ENCODE assay signal across 1 cellular context in the genomic region with DNA sequence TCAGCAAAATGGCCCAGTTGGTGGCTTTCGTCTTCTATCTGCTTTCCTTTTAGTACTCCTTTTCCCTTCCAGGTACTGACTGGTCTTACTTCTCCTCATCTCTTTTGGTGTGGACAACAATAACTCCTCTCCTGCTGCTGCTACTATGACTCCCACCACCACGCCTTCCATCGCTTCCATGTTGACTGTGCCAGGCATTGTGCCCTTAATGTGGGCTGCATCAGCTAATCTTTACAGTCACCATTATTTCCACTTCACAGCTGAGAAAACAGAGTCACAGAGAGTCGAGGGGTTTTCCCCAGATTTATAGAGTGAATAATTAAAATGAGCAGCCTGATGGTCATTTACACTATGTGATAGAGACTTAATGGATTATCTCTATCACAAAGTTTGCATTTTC.
TF ChIP-seq lines count a peak whose summit lies in the region.

No MANE protein-coding gene starts in this region.

TF ChIP-seq in HCT116, 20 proteins besides CTCF, POLR2A, EP300 and RAD21 (continued from another document):
- no peak for TF ChIP-seq ZFX (IDR thresholded peaks at IDR 0.05)
- no peak for TF ChIP-seq CBX3 (IDR thresholded peaks at IDR 0.05; ENCODE audit: low read depth)
- TF ChIP-seq, protein P1, sequence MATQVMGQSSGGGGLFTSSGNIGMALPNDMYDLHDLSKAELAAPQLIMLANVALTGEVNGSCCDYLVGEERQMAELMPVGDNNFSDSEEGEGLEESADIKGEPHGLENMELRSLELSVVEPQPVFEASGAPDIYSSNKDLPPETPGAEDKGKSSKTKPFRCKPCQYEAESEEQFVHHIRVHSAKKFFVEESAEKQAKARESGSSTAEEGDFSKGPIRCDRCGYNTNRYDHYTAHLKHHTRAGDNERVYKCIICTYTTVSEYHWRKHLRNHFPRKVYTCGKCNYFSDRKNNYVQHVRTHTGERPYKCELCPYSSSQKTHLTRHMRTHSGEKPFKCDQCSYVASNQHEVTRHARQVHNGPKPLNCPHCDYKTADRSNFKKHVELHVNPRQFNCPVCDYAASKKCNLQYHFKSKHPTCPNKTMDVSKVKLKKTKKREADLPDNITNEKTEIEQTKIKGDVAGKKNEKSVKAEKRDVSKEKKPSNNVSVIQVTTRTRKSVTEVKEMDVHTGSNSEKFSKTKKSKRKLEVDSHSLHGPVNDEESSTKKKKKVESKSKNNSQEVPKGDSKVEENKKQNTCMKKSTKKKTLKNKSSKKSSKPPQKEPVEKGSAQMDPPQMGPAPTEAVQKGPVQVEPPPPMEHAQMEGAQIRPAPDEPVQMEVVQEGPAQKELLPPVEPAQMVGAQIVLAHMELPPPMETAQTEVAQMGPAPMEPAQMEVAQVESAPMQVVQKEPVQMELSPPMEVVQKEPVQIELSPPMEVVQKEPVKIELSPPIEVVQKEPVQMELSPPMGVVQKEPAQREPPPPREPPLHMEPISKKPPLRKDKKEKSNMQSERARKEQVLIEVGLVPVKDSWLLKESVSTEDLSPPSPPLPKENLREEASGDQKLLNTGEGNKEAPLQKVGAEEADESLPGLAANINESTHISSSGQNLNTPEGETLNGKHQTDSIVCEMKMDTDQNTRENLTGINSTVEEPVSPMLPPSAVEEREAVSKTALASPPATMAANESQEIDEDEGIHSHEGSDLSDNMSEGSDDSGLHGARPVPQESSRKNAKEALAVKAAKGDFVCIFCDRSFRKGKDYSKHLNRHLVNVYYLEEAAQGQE (IDR thresholded peaks at IDR 0.05; ENCODE audit: low read depth), result no peak
- no peak for TF ChIP-seq EZH2 (IDR thresholded peaks at IDR 0.05)
- no peak for TF ChIP-seq SP1 (IDR thresholded peaks at IDR 0.05; ENCODE audit: low read depth)
